Comparison of ENCODE assay signal across 19 cellular contexts in genomic region chr6:45417461-45417860, GRCh38.
"Had no signal": no experiment of that assay in that cellular context is flagged by ENCODE, and none has a peak within 500 bp of the region (broad histone marks: within the 10 kb centered on the region; RNA-seq: fewer than 3 reads in every experiment).

No MANE protein-coding gene starts in this region.

- DNase-seq: effector CD4-positive, alpha-beta T cell; endodermal cell; heart right ventricle; hypothalamus; kidney glomerular epithelial cell; mammary epithelial cell; mucosa of descending colon; naive thymus-derived CD8-positive, alpha-beta T cell; posterior cingulate gyrus; stimulated activated CD4-positive, alpha-beta T cell treated with anti-CD3 and anti-CD28 coated beads, Interleukin-2, amount 100 ng/mL, for 24 hours; stimulated activated CD4-positive, alpha-beta T cell treated with anti-CD3 and anti-CD28 coated beads, Interleukin-4, amount 100 ng/mL, for 4 hours; stimulated activated naive B cell treated with anti-CD40 and anti-IgM and Interleukin-4, amounts not matched to agents 10 μg/mL and 1 μg/mL and 100 μg/mL, for 72 hours; stimulated activated naive CD8-positive, alpha-beta T cell treated with anti-CD3 and anti-CD28 coated beads, Interleukin-15, amount 100 ng/mL, for 72 hours; testis; upper lobe of right lung had no signal

- H3K27me3 ChIP-seq: testis, vagina had no signal

- H3K27ac ChIP-seq: heart right ventricle, skin epidermis, testis, tibial nerve, upper lobe of right lung, vagina had no signal

- ATAC-seq: heart right ventricle; mucosa of descending colon; naive thymus-derived CD8-positive, alpha-beta T cell; sciatic nerve; stimulated activated naive B cell treated with anti-CD40 and anti-IgM and Interleukin-4, amounts not matched to agents 10 μg/mL and 1 μg/mL and 100 μg/mL, for 72 hours; stimulated activated naive CD8-positive, alpha-beta T cell treated with anti-CD3 and anti-CD28 coated beads, Interleukin-15, amount 100 ng/mL, for 72 hours; upper lobe of right lung had no signal

- H3K36me3 ChIP-seq: heart right ventricle, tibial nerve, upper lobe of right lung, vagina had no signal

- H3K9me3 ChIP-seq: heart right ventricle, mucosa of descending colon, testis, tibial nerve, upper lobe of right lung, vagina had no signal

- H3K4me3 ChIP-seq: heart right ventricle, mucosa of descending colon, skin epidermis, testis, tibial nerve, upper lobe of right lung, vagina had no signal
